In the genomic region with DNA sequence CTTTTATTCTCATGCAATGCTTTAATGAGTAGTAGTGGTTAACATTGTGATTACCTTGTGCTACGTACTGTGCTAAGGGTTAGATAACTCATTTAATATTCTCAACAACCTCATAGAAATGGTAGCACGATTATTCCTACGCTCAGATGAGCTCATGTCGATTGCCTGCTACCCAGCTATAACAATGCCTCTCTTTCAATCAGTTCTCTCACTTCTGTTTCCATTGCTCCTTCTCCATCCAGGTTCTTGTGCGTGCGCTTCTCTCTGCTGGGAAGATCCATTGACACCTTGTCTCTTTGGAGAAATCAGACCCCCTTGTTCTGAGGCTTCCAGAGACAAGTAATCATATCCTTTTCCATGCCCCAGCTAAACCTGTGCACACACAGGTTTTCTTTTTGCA, we compare ENCODE assay signal across 23 cellular contexts.
"Had no signal": no experiment of that assay in that cellular context is flagged by ENCODE, and none has a peak within 500 bp of the region (broad histone marks: within the 10 kb centered on the region; RNA-seq: fewer than 3 reads in every experiment).

No MANE protein-coding gene starts in this region.

- DNase-seq: activated CD4-positive, CD25-positive, alpha-beta regulatory T cell treated with anti-CD3 and anti-CD28 coated beads, Interleukin-2, amount 50 U/mL, for 72 hours; activated CD8-positive, alpha-beta memory T cell treated with anti-CD3 and anti-CD28 coated beads for 24 hours; activated CD8-positive, alpha-beta memory T cell treated with anti-CD3 and anti-CD28 coated beads, Interleukin-2, amount 50 U/mL, for 4 hours; activated naive CD4-positive, alpha-beta T cell; activated naive CD8-positive, alpha-beta T cell treated with anti-CD3 and anti-CD28 coated beads for 36 hours; activated T-cell treated with anti-CD3 and anti-CD28 coated beads, Interleukin-2, amount 50 U/mL, for 4 hours; cerebellar nuclear complex; cortex of kidney; foreskin keratinocyte; immature natural killer cell; kidney glomerular epithelial cell; left ventricle myocardium inferior; small intestine; stimulated activated CD4-positive, alpha-beta T cell treated with anti-CD3 and anti-CD28 coated beads, Interleukin-2, amount 100 ng/mL, for 24 hours; T-cell; upper lobe of right lung; WERI-Rb-1 had no signal

- H3K4me1 ChIP-seq: foreskin keratinocyte, left ventricle myocardium inferior, upper lobe of right lung had no signal

- H3K27ac Mint-ChIP-seq: activated naive CD8-positive, alpha-beta T cell treated with anti-CD3 and anti-CD28 coated beads for 36 hours; activated T-helper 2 cell treated with anti-CD3 and anti-CD28 coated beads, Interferon-gamma antibody, Interleukin-2, Interleukin-4, amounts not matched to agents 10 μg/mL and 5 μg/mL and 100 μg/mL, durations not matched to agents 14 hours and 24 hours and 36 hours; immature natural killer cell; memory B cell; nephron; stimulated activated memory B cell treated with anti-CD40 and anti-IgM and Interleukin-4, amounts not matched to agents 10 μg/mL and 1 μg/mL and 100 μg/mL, for 72 hours; T-cell; T-helper 2 cell treated with Interferon-gamma antibody and Interleukin-4, amounts not matched to agents 5 μg/mL and 100 μg/mL, for 36 hours had no signal

- H3K4me3 Mint-ChIP-seq: activated naive CD8-positive, alpha-beta T cell treated with anti-CD3 and anti-CD28 coated beads for 36 hours; activated T-cell treated with anti-CD3 and anti-CD28 coated beads, Interleukin-2, amount 50 U/mL, for 4 hours; immature natural killer cell; memory B cell; nephron; stimulated activated memory B cell treated with anti-CD40 and anti-IgM and Interleukin-4, amounts not matched to agents 10 μg/mL and 1 μg/mL and 100 μg/mL, for 72 hours; T-cell; T-helper 2 cell treated with Interferon-gamma antibody and Interleukin-4, amounts not matched to agents 5 μg/mL and 100 μg/mL, for 36 hours had no signal

- H3K9me3 Mint-ChIP-seq: activated naive CD8-positive, alpha-beta T cell treated with anti-CD3 and anti-CD28 coated beads for 36 hours; activated T-cell treated with anti-CD3 and anti-CD28 coated beads, Interleukin-2, amount 50 U/mL, for 4 hours; activated T-helper 2 cell treated with anti-CD3 and anti-CD28 coated beads, Interferon-gamma antibody, Interleukin-2, Interleukin-4, amounts not matched to agents 10 μg/mL and 5 μg/mL and 100 μg/mL, durations not matched to agents 14 hours and 24 hours and 36 hours; immature natural killer cell; memory B cell; nephron; stimulated activated memory B cell treated with anti-CD40 and anti-IgM and Interleukin-4, amounts not matched to agents 10 μg/mL and 1 μg/mL and 100 μg/mL, for 72 hours; T-cell; T-helper 2 cell treated with Interferon-gamma antibody and Interleukin-4, amounts not matched to agents 5 μg/mL and 100 μg/mL, for 36 hours had no signal

- H3K4me1 Mint-ChIP-seq: activated naive CD8-positive, alpha-beta T cell treated with anti-CD3 and anti-CD28 coated beads for 36 hours; immature natural killer cell; memory B cell; stimulated activated memory B cell treated with anti-CD40 and anti-IgM and Interleukin-4, amounts not matched to agents 10 μg/mL and 1 μg/mL and 100 μg/mL, for 72 hours; T-cell had no signal

- H3K27ac ChIP-seq: foreskin keratinocyte, left ventricle myocardium inferior, upper lobe of right lung, WERI-Rb-1 had no signal

- H3K36me3 ChIP-seq: left ventricle myocardium inferior, upper lobe of right lung, WERI-Rb-1 had no signal

- H3K36me3 Mint-ChIP-seq: activated naive CD8-positive, alpha-beta T cell treated with anti-CD3 and anti-CD28 coated beads for 36 hours; immature natural killer cell; memory B cell; stimulated activated memory B cell treated with anti-CD40 and anti-IgM and Interleukin-4, amounts not matched to agents 10 μg/mL and 1 μg/mL and 100 μg/mL, for 72 hours; T-cell had no signal

- H3K4me3 ChIP-seq: left ventricle myocardium inferior, upper lobe of right lung had no signal

- ATAC-seq: activated T-cell treated with anti-CD3 and anti-CD28 coated beads, Interleukin-2, amount 50 U/mL, for 4 hours; foreskin keratinocyte; sciatic nerve; stimulated activated memory B cell treated with anti-CD40 and anti-IgM and Interleukin-4, amounts not matched to agents 10 μg/mL and 1 μg/mL and 100 μg/mL, for 72 hours; T-cell; upper lobe of right lung had no signal

- H3K9me3 ChIP-seq: left ventricle myocardium inferior, upper lobe of right lung had no signal
